ENCODE assay signal across 8 cellular contexts in genomic region chr2:118014492-118014824, GRCh38. TPM values are rescaled to one million over a fixed set of nuclear protein-coding genes. Genes with fewer than 3 reads are reported as not detected.
DNase-seq lines count a peak whose midpoint lies in the region; ATAC-seq and TF ChIP-seq lines count a peak whose summit lies in the region.

No MANE protein-coding gene starts in this region.

- H3K4me3 ChIP-seq in HAP-1 (peak overlapping the region; percentile 94), fibroblast of mammary gland (ENCODE audit: control insufficient read depth, low read depth, low read length) (peak overlapping the region; percentile 76), psoas muscle (peak overlapping the region; percentile 100)

- no peak for TF ChIP-seq CTCF in fibroblast of mammary gland (conservative IDR thresholded peaks at IDR 0.05; ENCODE audit: control insufficient read depth, insufficient read depth, low read depth, low read length)
- no peak for TF ChIP-seq CTCF in psoas muscle (IDR thresholded peaks at IDR 0.05)

- intact Hi-C loops in psoas muscle (cut with DNase I): loop anchor here in 1 of 2 donors (5.0 kb wide), 2 partner anchors 73 to 197 kb away; partner anchors contain the start of gene INSIG2

- H3K27me3 ChIP-seq in HAP-1 (ENCODE audit: low read depth) (no peaks in the 10 kb centered on the region), psoas muscle (ENCODE audit: insufficient read depth in 3 of 3, low read length in 2 of 3) (no peaks in the 10 kb centered on the region)

- no peak overlapping the region for H3K27ac ChIP-seq in psoas muscle

- ATAC-seq in SK-N-SH treated with all-trans-retinoic acid at 6 μM for 48 hours (peak; percentile 41), psoas muscle (no peak), HG02588 (IDR thresholded peaks at IDR 0.05; ENCODE audit: unreplicated experiment) (no peak)

- H3K9me3 ChIP-seq in HAP-1 (no peaks in the 10 kb centered on the region), psoas muscle (no peaks in the 10 kb centered on the region)

- H3K36me3 ChIP-seq in HAP-1 (replicated peaks) (no peaks in the 10 kb centered on the region), psoas muscle (ENCODE audit: insufficient read depth in 1 of 2, low read depth in 1 of 2) (peaks cover 0 to under 1% of the 10 kb centered on the region in 2 donors)

- 0 to 1% (median 0%) methylated on average over 17 of the region's 17 CpGs for WGBS in psoas muscle, 3 donors

- H3K4me1 ChIP-seq in HAP-1: peaks cover 8% of the 10 kb centered on the region; the same call in 1 of the 2 replicates
- peaks cover 17% of the 10 kb centered on the region for H3K4me1 ChIP-seq in psoas muscle

- in situ Hi-C loops in HAP-1 (cut with MboI; ENCODE audit: low sequenced_read_pairs): no loop called here

- peak in 1 of 2 experiments; percentile 36 for DNase-seq in HAP-1 (ENCODE audit: low spot score in 2 of 2)
- no peak for DNase-seq in fibroblast of mammary gland (ENCODE audit: low read depth)
- no peak for DNase-seq in psoas muscle
- no peak for DNase-seq in HK-2 (ENCODE audit: unreplicated experiment)
- no peak for DNase-seq in SW 1271 (lab: John Stamatoyannopoulos, UW)
- DNase-seq in stimulated activated CD4-positive, alpha-beta T cell treated with anti-CD3 and anti-CD28 coated beads, Interleukin-1b, Interleukin-23, amount 100 ng/mL, for 48 hours: no peak

TF ChIP-seq in SK-N-SH treated with all-trans-retinoic acid at 6 μM for 48 hours, 23 proteins besides CTCF, POLR2A, EP300 and RAD21:
- TF ChIP-seq ESRRG (CRISPR knock-in tag; IDR thresholded peaks at IDR 0.05) (no peak), ZFP3 (CRISPR knock-in tag; IDR thresholded peaks at IDR 0.05) (no peak), ISL1 (CRISPR knock-in tag; IDR thresholded peaks at IDR 0.05) (no peak), PATZ1 (CRISPR knock-in tag; IDR thresholded peaks at IDR 0.05; ENCODE audit: borderline replicate concordance) (no peak), ZFP30 (CRISPR knock-in tag; IDR thresholded peaks at IDR 0.05) (no peak), GLIS3 (CRISPR knock-in tag; IDR thresholded peaks at IDR 0.05) (no peak), POU6F1 (CRISPR knock-in tag; IDR thresholded peaks at IDR 0.05; ENCODE audit: borderline replicate concordance, low read depth) (no peak), ZNF70 (CRISPR knock-in tag; IDR thresholded peaks at IDR 0.05) (no peak), SNAI2 (CRISPR knock-in tag; IDR thresholded peaks at IDR 0.05) (no peak), OSR1 (CRISPR knock-in tag; IDR thresholded peaks at IDR 0.05) (no peak), TCF4 (CRISPR knock-in tag; IDR thresholded peaks at IDR 0.05; ENCODE audit: borderline replicate concordance) (no peak), ZNF8 (CRISPR knock-in tag; IDR thresholded peaks at IDR 0.05) (no peak), ZC3H10 (CRISPR knock-in tag; IDR thresholded peaks at IDR 0.05) (no peak), ARNTL (CRISPR knock-in tag; IDR thresholded peaks at IDR 0.05; ENCODE audit: borderline replicate concordance, low read depth) (no peak), PPARA (CRISPR knock-in tag; IDR thresholded peaks at IDR 0.05; ENCODE audit: borderline replicate concordance) (no peak), TSHZ2 (CRISPR knock-in tag; IDR thresholded peaks at IDR 0.05) (no peak)
- TF ChIP-seq, protein P1, sequence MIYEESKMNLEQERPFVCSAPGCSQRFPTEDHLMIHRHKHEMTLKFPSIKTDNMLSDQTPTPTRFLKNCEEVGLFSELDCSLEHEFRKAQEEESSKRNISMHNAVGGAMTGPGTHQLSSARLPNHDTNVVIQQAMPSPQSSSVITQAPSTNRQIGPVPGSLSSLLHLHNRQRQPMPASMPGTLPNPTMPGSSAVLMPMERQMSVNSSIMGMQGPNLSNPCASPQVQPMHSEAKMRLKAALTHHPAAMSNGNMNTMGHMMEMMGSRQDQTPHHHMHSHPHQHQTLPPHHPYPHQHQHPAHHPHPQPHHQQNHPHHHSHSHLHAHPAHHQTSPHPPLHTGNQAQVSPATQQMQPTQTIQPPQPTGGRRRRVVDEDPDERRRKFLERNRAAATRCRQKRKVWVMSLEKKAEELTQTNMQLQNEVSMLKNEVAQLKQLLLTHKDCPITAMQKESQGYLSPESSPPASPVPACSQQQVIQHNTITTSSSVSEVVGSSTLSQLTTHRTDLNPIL (CRISPR knock-in tag; IDR thresholded peaks at IDR 0.05; ENCODE audit: low read depth): no peak
TF ChIP-seq in SK-N-SH treated with all-trans-retinoic acid at 6 μM for 48 hours: peak in this region for 0.

RNA-seq across cellular contexts. Expression of gene CCDC93, which starts 0.6 kb away (rescaled TPM):
- total RNA-seq in psoas muscle: 10 to 100 TPM in 3 of 4 donors, 1 to 10 TPM in 1; 9.9 to 15.5 (median 14.5) TPM
- 10 to 100 TPM in 1 of 3 donors, 1 to 10 TPM in 2; 6.7 to 12.4 (median 9.7) TPM for polyA plus RNA-seq in psoas muscle
